Comparison of ENCODE assay signal across 13 cellular contexts in genomic region chr2:174827371-174828369, GRCh38.
A peak's percentile ranks its signal among the peaks of the same experiment; 100 is the strongest.
DNase-seq lines count a peak whose midpoint lies in the region; ATAC-seq and TF ChIP-seq lines count a peak whose summit lies in the region.
"Had no signal": no experiment of that assay in that cellular context is flagged by ENCODE, and none has a peak within 500 bp of the region (broad histone marks: within the 10 kb centered on the region; RNA-seq: fewer than 3 reads in every experiment).

No MANE protein-coding gene starts in this region.

- H3K4me1 ChIP-seq in SK-N-SH (ENCODE audit: control insufficient read depth in 1 of 2, insufficient read depth in 2 of 2, low read depth in 1 of 2, low read length in 1 of 2): peaks cover 8 to 19% of the 10 kb centered on the region in 2 experiments; a peak in 2 of 4 replicates
- peaks cover 27% of the 10 kb centered on the region for H3K4me1 ChIP-seq in fibroblast of lung (ENCODE audit: control insufficient read depth, extremely low read depth, insufficient read depth, low read length)
- H3K4me1 ChIP-seq in mesodermal cell (ENCODE audit: control insufficient read depth, insufficient read depth, low read length, poor library complexity, severe bottlenecking): peaks cover 28% of the 10 kb centered on the region
- no peaks in the 10 kb centered on the region for H3K4me1 ChIP-seq in aorta (ENCODE audit: control insufficient read depth in 1 of 2, insufficient read depth in 2 of 2, low read length in 2 of 2)

- no peaks in the 10 kb centered on the region for H3K27me3 ChIP-seq in SK-N-SH (ENCODE audit: insufficient read depth)
- no peaks in the 10 kb centered on the region for H3K27me3 ChIP-seq in fibroblast of lung (ENCODE audit: control insufficient read depth, insufficient read depth, low read length)
- no peaks in the 10 kb centered on the region for H3K27me3 ChIP-seq in aorta (ENCODE audit: control insufficient read depth in 1 of 2, insufficient read depth in 2 of 2, low read length in 1 of 2)

- no peak for TF ChIP-seq EP300 in SK-N-SH (IDR thresholded peaks at IDR 0.05; ENCODE audit: borderline replicate concordance in 1 of 2, low read depth in 1 of 2, low read length in 1 of 2)

- H2AFZ ChIP-seq in SK-N-SH (ENCODE audit: low read depth): no peak overlapping the region
- H2AFZ ChIP-seq in fibroblast of lung (ENCODE audit: low read length): no peak overlapping the region

- H3K9ac ChIP-seq in SK-N-SH (no peak overlapping the region), fibroblast of lung (ENCODE audit: insufficient read depth, low read length) (peak overlapping the region; percentile 25)

- no peak overlapping the region for H3K4me2 ChIP-seq in SK-N-SH
- peak overlapping the region; percentile 67 for H3K4me2 ChIP-seq in fibroblast of lung (ENCODE audit: extremely low read depth, insufficient read depth, low read length)

- POLR2A ChIA-PET in SK-N-SH (lab: Yijun Ruan, JAX): no interaction called here

- H3K9me3 ChIP-seq in SK-N-SH: no peaks in the 10 kb centered on the region
- H3K9me3 ChIP-seq in fibroblast of lung (ENCODE audit: control insufficient read depth, insufficient read depth, low read depth, low read length): no peaks in the 10 kb centered on the region
- no peaks in the 10 kb centered on the region for H3K9me3 ChIP-seq in mesodermal cell (ENCODE audit: control insufficient read depth, low read length)
- no peaks in the 10 kb centered on the region for H3K9me3 ChIP-seq in aorta (ENCODE audit: control insufficient read depth, low read length)

- H3K36me3 ChIP-seq in SK-N-SH (replicated peaks in 1 of 2; ENCODE audit: control insufficient read depth in 1 of 2, insufficient read depth in 2 of 2, low read length in 1 of 2) (peaks cover 0 to 4% of the 10 kb centered on the region in 2 experiments), fibroblast of lung (ENCODE audit: control insufficient read depth, insufficient read depth, low read length) (peaks cover 1% of the 10 kb centered on the region), mesodermal cell (ENCODE audit: control insufficient read depth, insufficient read depth, low read length) (peaks cover 2% of the 10 kb centered on the region), aorta (ENCODE audit: control insufficient read depth in 1 of 2, insufficient read depth in 2 of 2, low read length in 1 of 2) (no peaks in the 10 kb centered on the region)

- no peak for TF ChIP-seq RAD21 in SK-N-SH (IDR thresholded peaks at IDR 0.05; ENCODE audit: low read length)

- ATAC-seq in SK-N-SH treated with all-trans-retinoic acid at 6 μM for 48 hours: peak; percentile 61
- peak; percentile 47 for ATAC-seq in aorta (ENCODE audit: low FRiP score)
- no peak for ATAC-seq in HG03108 (IDR thresholded peaks at IDR 0.05; ENCODE audit: unreplicated experiment)
- ATAC-seq: naive thymus-derived CD8-positive, alpha-beta T cell had no signal

- no peaks in the 10 kb centered on the region for H3K9me2 ChIP-seq in SK-N-SH

- peaks cover 4% of the 10 kb centered on the region for H3F3A ChIP-seq in SK-N-SH (replicated peaks; ENCODE audit: insufficient read depth)

- no peak overlapping the region for H3K4me3 ChIP-seq in SK-N-SH (ENCODE audit: low read depth in 2 of 2, low read length in 1 of 2)
- peak overlapping the region in 3 of 4 experiments; percentile 6 to 22 (median 6) for H3K4me3 ChIP-seq in fibroblast of lung (replicated peaks in 1 of 4; ENCODE audit: control extremely low read depth in 1 of 4, insufficient read depth in 1 of 4, low read depth in 3 of 4, low read length in 4 of 4)
- no peak overlapping the region for H3K4me3 ChIP-seq in mesodermal cell (ENCODE audit: extremely low read depth, insufficient read depth, low read length, poor library complexity, severe bottlenecking)
- H3K4me3 ChIP-seq in aorta (ENCODE audit: low read length in 2 of 2): no peak overlapping the region
- H3K4me3 ChIP-seq: SK-N-MC had no signal

- H3K27ac ChIP-seq in SK-N-SH (ENCODE audit: low read depth in 2 of 2, low read length in 1 of 2) (peak overlapping the region in 1 of 2 experiments; percentile 13; a peak in 1 of 4 replicates), fibroblast of lung (ENCODE audit: insufficient read depth, low read length) (peak overlapping the region; percentile 85), mesodermal cell (ENCODE audit: low read depth, low read length, severe bottlenecking) (peak overlapping the region; percentile 97), aorta (ENCODE audit: low read depth in 1 of 2, low read length in 2 of 2) (peak overlapping the region in 1 of 2 donors; percentile 1)
- H3K27ac ChIP-seq: SK-N-MC had no signal

- H3K79me2 ChIP-seq in SK-N-SH (ENCODE audit: insufficient read depth) (peaks cover 3% of the 10 kb centered on the region; the same call in 1 of the 2 replicates), fibroblast of lung (ENCODE audit: control insufficient read depth, insufficient read depth, low read length) (peaks cover 85% of the 10 kb centered on the region)

- WGBS in SK-N-SH (ENCODE audit: low lambda C conversion rate): 88% methylated on average over 9 of the region's 9 CpGs
- WGBS in mesodermal cell (ENCODE audit: insufficient coverage in 2 of 2), 2 experiments: 62 to 69% methylated on average over 8 to 9 of the region's 9 CpGs
- 37 to 41% methylated on average over 9 of the region's 9 CpGs for WGBS in aorta, 2 donors

- DNase-seq in SK-N-SH (no peak), fibroblast of lung (ENCODE audit: low read depth in 2 of 2) (peak; percentile 49 to 61), aorta (no peak), SHP77 (lab: John Stamatoyannopoulos, UW) (no peak), NCI-H82 (lab: John Stamatoyannopoulos, UW) (no peak)
- DNase-seq: activated naive CD8-positive, alpha-beta T cell treated with anti-CD3 and anti-CD28 coated beads, Interleukin-2, amount 10 ng/mL, durations not matched to agents 7 days and 5 days; EL; naive thymus-derived CD8-positive, alpha-beta T cell; NCI-H2029 had no signal

- intact Hi-C loops in aorta (cut with DNase I): no loop called here

- no peaks in the 10 kb centered on the region for H4K20me1 ChIP-seq in SK-N-SH (ENCODE audit: insufficient read depth)
- H4K20me1 ChIP-seq in fibroblast of lung (ENCODE audit: control insufficient read depth, extremely low read depth, insufficient read depth, low read length): no peaks in the 10 kb centered on the region

- CTCF ChIA-PET in SK-N-SH (lab: Yijun Ruan, JAX): interaction anchor here (0.6 to 0.8 kb wide), 2 partner anchors 9 to 55 kb away, joined by 3 read pairs; no protein-coding TSS in a partner anchor

- TF ChIP-seq CTCF in SK-N-SH (IDR thresholded peaks at IDR 0.05): no peak
- TF ChIP-seq CTCF in fibroblast of lung (conservative IDR thresholded peaks at IDR 0.05 in 1 of 2, IDR thresholded peaks at IDR 0.05 in 1 of 2; ENCODE audit: low read depth in 1 of 2, low read length in 2 of 2): no peak

TF ChIP-seq in SK-N-SH treated with all-trans-retinoic acid at 6 μM for 48 hours, 23 proteins besides CTCF, POLR2A, EP300 and RAD21:
- TF ChIP-seq GLIS3 (CRISPR knock-in tag; IDR thresholded peaks at IDR 0.05) (no peak), POU6F1 (CRISPR knock-in tag; IDR thresholded peaks at IDR 0.05; ENCODE audit: borderline replicate concordance, low read depth) (no peak), RARB (CRISPR knock-in tag; IDR thresholded peaks at IDR 0.05) (no peak)

TF ChIP-seq in SK-N-SH, 30 proteins besides CTCF, POLR2A, EP300 and RAD21:
- no peak for TF ChIP-seq MXI1 (IDR thresholded peaks at IDR 0.05; ENCODE audit: low read depth, low read length)
- TF ChIP-seq CHD2 (IDR thresholded peaks at IDR 0.05; ENCODE audit: low read length, partially characterized antibody): no peak
- no peak for TF ChIP-seq USF2 (IDR thresholded peaks at IDR 0.05; ENCODE audit: borderline replicate concordance, low read depth, low read length)
- TF ChIP-seq MAX (IDR thresholded peaks at IDR 0.05; ENCODE audit: low read depth): no peak
- no peak for TF ChIP-seq FOXM1 (IDR thresholded peaks at IDR 0.05; ENCODE audit: low read depth)
- TF ChIP-seq SIN3A (IDR thresholded peaks at IDR 0.05; ENCODE audit: borderline replicate concordance, low read depth, low read length): no peak
- TF ChIP-seq FOXJ3 (CRISPR knock-in tag; IDR thresholded peaks at IDR 0.05): no peak
TF ChIP-seq in SK-N-SH: peak in this region for 0.

Comparison
In these comparisons a context has a peak if more than half of its experiments do, and no peak if none do; other contexts are left out.
1. DNase-seq: peak in fibroblast of lung (2 of 2); none in SK-N-SH (single experiment), aorta (0 of 2), SHP77 (0 of 2) and NCI-H82 (single experiment).
2. H3K4me3 ChIP-seq: peak in fibroblast of lung (3 of 4); none in SK-N-SH (0 of 2), mesodermal cell (single experiment) and aorta (0 of 2).